ENCODE assay signal across 17 cellular contexts in the genomic region with DNA sequence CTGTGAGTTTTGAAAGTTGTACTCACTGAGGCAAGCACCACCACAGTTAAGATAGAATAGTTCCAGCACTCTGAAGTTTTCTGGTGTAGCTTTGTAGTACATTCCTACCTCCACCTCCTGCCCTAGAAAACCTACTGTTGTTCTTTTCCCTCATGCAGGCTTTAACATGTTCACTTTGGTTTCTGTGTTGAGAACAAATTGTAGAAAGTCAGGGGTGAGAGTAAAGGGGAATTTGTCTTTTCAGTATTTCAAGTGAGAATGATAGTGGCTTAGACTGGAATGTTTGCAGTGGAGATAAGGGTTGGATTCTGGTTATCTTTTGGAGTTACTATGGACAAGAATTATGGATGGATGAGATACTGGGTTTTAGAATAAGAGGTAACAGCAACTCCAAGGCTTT.
DNase-seq lines count a peak whose midpoint lies in the region; ATAC-seq and TF ChIP-seq lines count a peak whose summit lies in the region.
"Had no signal": no experiment of that assay in that cellular context is flagged by ENCODE, and none has a peak within 500 bp of the region (broad histone marks: within the 10 kb centered on the region; RNA-seq: fewer than 3 reads in every experiment).

No MANE protein-coding gene starts in this region.

- ATAC-seq in natural killer cell treated with Interleukin-12 subunit alpha and Interleukin-12 subunit beta and Interleukin-15 and Interleukin-18, amount 100 ng/mL, for 72 hours = no peak
- no peak for ATAC-seq in stimulated activated memory B cell treated with anti-CD40 and anti-IgM and Interleukin-4, amounts not matched to agents 10 μg/mL and 1 μg/mL and 100 μg/mL, for 72 hours
- no peak for ATAC-seq in HG02973 (IDR thresholded peaks at IDR 0.05; ENCODE audit: unreplicated experiment)

- H3K4me3 ChIP-seq in CD4-positive, alpha-beta memory T cell (ENCODE audit: low read length in 2 of 2) = no peak overlapping the region
- H3K4me3 ChIP-seq: ovary had no signal

- peaks cover 3% of the 10 kb centered on the region for H3K36me3 ChIP-seq in CD4-positive, alpha-beta memory T cell (ENCODE audit: insufficient read depth, low read length)
- H3K36me3 ChIP-seq: ovary had no signal

- H3K27ac Mint-ChIP-seq in CD4-positive, alpha-beta memory T cell = peak overlapping the region in 4 of 7 donors; percentile 1 to 78 (median 12)
- peak overlapping the region; percentile 58 for H3K27ac Mint-ChIP-seq in endothelial cell (ENCODE audit: unreplicated experiment)
- H3K27ac Mint-ChIP-seq in natural killer cell treated with Interleukin-12 subunit alpha and Interleukin-12 subunit beta and Interleukin-15 and Interleukin-18, amount 100 ng/mL, for 72 hours = peak overlapping the region; percentile 3 to 36
- H3K27ac Mint-ChIP-seq in stimulated activated memory B cell treated with anti-CD40 and anti-IgM and Interleukin-4, amounts not matched to agents 10 μg/mL and 1 μg/mL and 100 μg/mL, for 72 hours = no peak overlapping the region
- H3K27ac Mint-ChIP-seq: activated B cell treated with CpG ODN at 0.5 μM for 24 hours; T-helper 1 cell treated with Interleukin-12 subunit alpha and Interleukin-12 subunit beta and Interleukin-4 antibody, amounts not matched to agents 30 μg/mL and 1 μg/mL, for 36 hours had no signal

- POLR2A ChIA-PET in CD4-positive, alpha-beta memory T cell (lab: Charles Lee; ENCODE audit: partially characterized antibody) = no interaction called here

- no peak for DNase-seq in CD4-positive, alpha-beta memory T cell
- DNase-seq in NCI-H226 = peak; percentile 6
- no peak for DNase-seq in endothelial cell (ENCODE audit: low spot score)
- no peak for DNase-seq in natural killer cell treated with Interleukin-12 subunit alpha and Interleukin-12 subunit beta and Interleukin-15 and Interleukin-18, amount 100 ng/mL, for 72 hours (ENCODE audit: low spot score)
- no peak for DNase-seq in Ammon's horn (ENCODE audit: low spot score)
- DNase-seq in AG08396 (ENCODE audit: low spot score) = no peak
- DNase-seq: activated B cell treated with CpG ODN at 0.5 μM for 24 hours; activated gamma-delta T cell treated with Interleukin-2 at 50 U/mL for 16 hours; NCI-H2081; NCI-H510A; ovary; SHP77; stimulated activated CD4-positive, alpha-beta T cell treated with anti-CD3 and anti-CD28 coated beads, Interleukin-2, amount 100 ng/mL, for 48 hours had no signal

- H3K4me1 Mint-ChIP-seq in CD4-positive, alpha-beta memory T cell = peaks cover 30 to 48% (median 35%) of the 10 kb centered on the region in 4 donors
- peaks cover 19% of the 10 kb centered on the region for H3K4me1 Mint-ChIP-seq in endothelial cell (ENCODE audit: unreplicated experiment)
- H3K4me1 Mint-ChIP-seq in natural killer cell treated with Interleukin-12 subunit alpha and Interleukin-12 subunit beta and Interleukin-15 and Interleukin-18, amount 100 ng/mL, for 72 hours (ENCODE audit: low read depth in 2 of 2) = peaks cover 44 to 50% of the 10 kb centered on the region in 2 donors
- H3K4me1 Mint-ChIP-seq in stimulated activated memory B cell treated with anti-CD40 and anti-IgM and Interleukin-4, amounts not matched to agents 10 μg/mL and 1 μg/mL and 100 μg/mL, for 72 hours = peaks cover 28% of the 10 kb centered on the region

- H3K27ac ChIP-seq in CD4-positive, alpha-beta memory T cell (ENCODE audit: low read depth, low read length) = no peak overlapping the region
- H3K27ac ChIP-seq: HL-60, ovary had no signal

- H3K9me3 ChIP-seq in CD4-positive, alpha-beta memory T cell (ENCODE audit: control insufficient read depth in 1 of 2, low read length in 2 of 2) = no peaks in the 10 kb centered on the region
- H3K9me3 ChIP-seq: ovary had no signal

- no peaks in the 10 kb centered on the region for H3K27me3 ChIP-seq in CD4-positive, alpha-beta memory T cell (ENCODE audit: insufficient read depth, low read length)
- H3K27me3 ChIP-seq: ovary had no signal

- CTCF ChIA-PET in CD4-positive, alpha-beta memory T cell (lab: Charles Lee; ENCODE audit: partially characterized antibody) = no interaction called here

- H3K4me3 Mint-ChIP-seq in CD4-positive, alpha-beta memory T cell = peak overlapping the region in 2 of 8 donors; percentile 0 to 22
- H3K4me3 Mint-ChIP-seq in endothelial cell (ENCODE audit: unreplicated experiment) = no peak overlapping the region
- H3K4me3 Mint-ChIP-seq in natural killer cell treated with Interleukin-12 subunit alpha and Interleukin-12 subunit beta and Interleukin-15 and Interleukin-18, amount 100 ng/mL, for 72 hours = no peak overlapping the region
- no peak overlapping the region for H3K4me3 Mint-ChIP-seq in stimulated activated memory B cell treated with anti-CD40 and anti-IgM and Interleukin-4, amounts not matched to agents 10 μg/mL and 1 μg/mL and 100 μg/mL, for 72 hours
- H3K4me3 Mint-ChIP-seq: activated B cell treated with CpG ODN at 0.5 μM for 24 hours; T-helper 1 cell treated with Interleukin-12 subunit alpha and Interleukin-12 subunit beta and Interleukin-4 antibody, amounts not matched to agents 30 μg/mL and 1 μg/mL, for 36 hours had no signal

- intact Hi-C loops in CD4-positive, alpha-beta memory T cell (cut with micrococcal nuclease) = no loop called here

- H3K36me3 Mint-ChIP-seq in CD4-positive, alpha-beta memory T cell = peaks cover 44 to 45% of the 10 kb centered on the region in 2 donors
- peaks cover 13% of the 10 kb centered on the region for H3K36me3 Mint-ChIP-seq in endothelial cell (ENCODE audit: low read depth, unreplicated experiment)
- peaks cover 16% of the 10 kb centered on the region for H3K36me3 Mint-ChIP-seq in natural killer cell treated with Interleukin-12 subunit alpha and Interleukin-12 subunit beta and Interleukin-15 and Interleukin-18, amount 100 ng/mL, for 72 hours
- H3K36me3 Mint-ChIP-seq in stimulated activated memory B cell treated with anti-CD40 and anti-IgM and Interleukin-4, amounts not matched to agents 10 μg/mL and 1 μg/mL and 100 μg/mL, for 72 hours = peaks cover 65% of the 10 kb centered on the region

- peaks cover 0 to 2% (median 0%) of the 10 kb centered on the region in 8 donors for H3K9me3 Mint-ChIP-seq in CD4-positive, alpha-beta memory T cell
- H3K9me3 Mint-ChIP-seq in endothelial cell (ENCODE audit: unreplicated experiment) = no peaks in the 10 kb centered on the region
- no peaks in the 10 kb centered on the region for H3K9me3 Mint-ChIP-seq in natural killer cell treated with Interleukin-12 subunit alpha and Interleukin-12 subunit beta and Interleukin-15 and Interleukin-18, amount 100 ng/mL, for 72 hours
- H3K9me3 Mint-ChIP-seq in stimulated activated memory B cell treated with anti-CD40 and anti-IgM and Interleukin-4, amounts not matched to agents 10 μg/mL and 1 μg/mL and 100 μg/mL, for 72 hours = no peaks in the 10 kb centered on the region
- H3K9me3 Mint-ChIP-seq: activated B cell treated with CpG ODN at 0.5 μM for 24 hours; T-helper 1 cell treated with Interleukin-12 subunit alpha and Interleukin-12 subunit beta and Interleukin-4 antibody, amounts not matched to agents 30 μg/mL and 1 μg/mL, for 36 hours had no signal

- TF ChIP-seq CTCF in endothelial cell (IDR thresholded peaks at IDR 0.05; ENCODE audit: unreplicated experiment) = no peak

- peaks cover 6% of the 10 kb centered on the region for H3K4me1 ChIP-seq in CD4-positive, alpha-beta memory T cell (ENCODE audit: insufficient read depth, low read length)

- no peaks in the 10 kb centered on the region for H3K27me3 Mint-ChIP-seq in CD4-positive, alpha-beta memory T cell
- peaks cover 3% of the 10 kb centered on the region for H3K27me3 Mint-ChIP-seq in endothelial cell (ENCODE audit: unreplicated experiment)
- no peaks in the 10 kb centered on the region for H3K27me3 Mint-ChIP-seq in natural killer cell treated with Interleukin-12 subunit alpha and Interleukin-12 subunit beta and Interleukin-15 and Interleukin-18, amount 100 ng/mL, for 72 hours
- H3K27me3 Mint-ChIP-seq in stimulated activated memory B cell treated with anti-CD40 and anti-IgM and Interleukin-4, amounts not matched to agents 10 μg/mL and 1 μg/mL and 100 μg/mL, for 72 hours = no peaks in the 10 kb centered on the region
- H3K27me3 Mint-ChIP-seq: activated B cell treated with CpG ODN at 0.5 μM for 24 hours had no signal
